Comparison of ENCODE assay signal across 23 cellular contexts in genomic region chr7:23123465-23123864, GRCh38.
"Had no signal": no experiment of that assay in that cellular context is flagged by ENCODE, and none has a peak within 500 bp of the region (broad histone marks: within the 10 kb centered on the region; RNA-seq: fewer than 3 reads in every experiment).

No MANE protein-coding gene starts in this region.

- H3K9me3 ChIP-seq: gastrocnemius medialis, pancreas, stomach, tibial nerve, upper lobe of right lung, uterus had no signal

- H3K4me3 ChIP-seq: gastrocnemius medialis, lung, pancreas, stomach, tibial nerve, upper lobe of right lung, uterus had no signal

- H3K4me1 ChIP-seq: tibial nerve, upper lobe of right lung had no signal

- ATAC-seq: effector memory CD8-positive, alpha-beta T cell; gastrocnemius medialis; natural killer cell; pancreas; sciatic nerve; stimulated activated effector memory CD8-positive, alpha-beta T cell treated with anti-CD3 and anti-CD28 coated beads, Interleukin-12 subunit alpha, Interleukin-12 subunit beta, amount 100 ng/mL, for 72 hours; upper lobe of right lung had no signal

- H3K36me3 ChIP-seq: uterus had no signal

- H3K27ac ChIP-seq: gastrocnemius medialis, pancreas, stomach, tibial nerve, upper lobe of right lung, uterus had no signal

- DNase-seq: cerebellar nuclear complex; cortex of kidney; effector memory CD8-positive, alpha-beta T cell; gastrocnemius medialis; head of caudate nucleus; hippocampal formation; left cardiac atrium; natural killer cell; occipital lobe; pancreas; retina; stimulated activated CD4-positive, alpha-beta T cell treated with anti-CD3 and anti-CD28 coated beads, Interleukin-2, amount 100 ng/mL, for 24 hours; stimulated activated CD4-positive, alpha-beta T cell treated with anti-CD3 and anti-CD28 coated beads, Interleukin-4, amount 100 ng/mL, for 24 hours; stimulated activated naive CD4-positive, alpha-beta T cell treated with Interleukin-2 at 50 U/mL for 16 hours; stomach; upper lobe of right lung; uterus had no signal

- H3K27me3 ChIP-seq: gastrocnemius medialis, pancreas, stomach, tibial nerve, upper lobe of right lung, uterus had no signal

- FAIRE-seq: endometrium, islet of Langerhans, pancreas had no signal
